Comparison of ENCODE assay signal across 38 cellular contexts in the genomic region with DNA sequence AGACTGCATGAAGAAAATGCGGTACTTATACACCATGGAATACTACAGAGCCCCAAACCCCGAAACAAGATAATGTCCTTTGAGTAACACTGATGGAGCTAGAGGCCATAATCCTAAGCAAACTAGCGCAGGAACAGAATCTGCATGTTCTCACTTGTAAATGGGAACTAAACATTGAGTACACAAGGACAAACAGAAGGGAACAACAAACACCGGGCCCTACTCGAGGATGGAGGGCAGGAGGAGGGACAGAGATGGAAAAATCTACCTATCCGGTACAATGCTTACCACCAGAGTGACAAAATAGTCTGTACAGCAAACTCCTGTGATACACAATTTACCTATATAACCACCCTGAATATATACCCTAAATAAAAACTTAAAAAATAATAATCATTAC.
"Had no signal": no experiment of that assay in that cellular context is flagged by ENCODE, and none has a peak within 500 bp of the region (broad histone marks: within the 10 kb centered on the region; RNA-seq: fewer than 3 reads in every experiment).

No MANE protein-coding gene starts in this region.

- H3K27me3 ChIP-seq: adrenal gland, body of pancreas, brain microvascular endothelial cell, cardiac muscle cell had no signal

- H3K9me3 ChIP-seq: adrenal gland, body of pancreas had no signal

- H3K4me3 ChIP-seq: adrenal gland, body of pancreas, cardiac muscle cell had no signal

- H3K27ac ChIP-seq: adrenal gland, body of pancreas, brain microvascular endothelial cell, cardiac muscle cell, WERI-Rb-1 had no signal

- ATAC-seq: activated CD4-positive, alpha-beta T cell treated with anti-CD3 and anti-CD28 coated beads for 36 hours; activated CD4-positive, CD25-positive, alpha-beta regulatory T cell treated with anti-CD3 and anti-CD28 coated beads, Interleukin-2, amount 50 U/mL, for 24 hours; activated CD8-positive, alpha-beta T cell treated with anti-CD3 and anti-CD28 coated beads for 36 hours; activated naive CD4-positive, alpha-beta T cell treated with anti-CD3 and anti-CD28 coated beads, Interleukin-2, amount 50 U/mL, for 72 hours; activated T-cell treated with anti-CD3 and anti-CD28 coated beads, Interleukin-2, amount 50 U/mL, for 4 hours; activated T-cell treated with anti-CD3 and anti-CD28 coated beads, Interleukin-2, amount 50 U/mL, for 72 hours; activated T-helper 17 cell treated with anti-CD3 and anti-CD28 coated beads, Interleukin-2, amount 50 U/mL, for 72 hours; body of pancreas; WTC11 had no signal

- H3K36me3 ChIP-seq: adrenal gland, brain microvascular endothelial cell, cardiac muscle cell, WERI-Rb-1 had no signal

- FAIRE-seq: astrocyte, bronchial epithelial cell, TTC549 had no signal

- DNase-seq: activated CD4-positive, alpha-beta memory T cell treated with anti-CD3 and anti-CD28 coated beads for 36 hours; activated CD4-positive, alpha-beta T cell treated with anti-CD3 and anti-CD28 coated beads for 1 hour; activated CD4-positive, alpha-beta T cell treated with anti-CD3 and anti-CD28 coated beads for 36 hours; activated CD4-positive, alpha-beta T cell treated with anti-CD3 and anti-CD28 coated beads for 48 hours; activated CD4-positive, alpha-beta T cell treated with anti-CD3 and anti-CD28 coated beads, Interleukin-2, amount 50 U/mL, for 1 hour; activated CD4-positive, alpha-beta T cell treated with anti-CD3 and anti-CD28 coated beads, Interleukin-2, amount 50 U/mL, for 4 hours; activated CD4-positive, CD25-positive, alpha-beta regulatory T cell; activated CD8-positive, alpha-beta memory T cell treated with anti-CD3 and anti-CD28 coated beads, Interleukin-2, amount 50 U/mL, for 4 hours; activated CD8-positive, alpha-beta T cell treated with anti-CD3 and anti-CD28 coated beads for 36 hours; activated effector memory CD4-positive, alpha-beta T cell treated with anti-CD3 and anti-CD28 coated beads, Interleukin-2, amount 50 U/mL, for 16 hours; activated gamma-delta T cell treated with Interleukin-2 at 50 U/mL for 16 hours; activated naive CD4-positive, alpha-beta T cell; activated naive CD4-positive, alpha-beta T cell treated with anti-CD3 and anti-CD28 coated beads for 36 hours; activated naive CD4-positive, alpha-beta T cell treated with anti-CD3 and anti-CD28 coated beads, Interleukin-2, amount 50 U/mL, for 16 hours; activated naive CD8-positive, alpha-beta T cell treated with anti-CD3 and anti-CD28 coated beads for 36 hours; activated T-cell treated with anti-CD3 and anti-CD28 coated beads for 4 hours; activated T-cell treated with anti-CD3 and anti-CD28 coated beads, Interleukin-2, amount 50 U/mL, for 1 hour; activated T-cell treated with anti-CD3 and anti-CD28 coated beads, Interleukin-2, amount 50 U/mL, for 4 hours; activated T-cell treated with anti-CD3 and anti-CD28 coated beads, Interleukin-2, amount 50 U/mL, for 72 hours; adrenal gland; amniotic stem cell; aorta; body of pancreas; brain microvascular endothelial cell; caudate nucleus; cerebellar nuclear complex; T-helper 1 cell; T-helper 2 cell; T-helper 9 cell; WERI-Rb-1 had no signal

- H3K4me1 ChIP-seq: adrenal gland, body of pancreas had no signal
